ENCODE assay signal across 7 cellular contexts in the genomic region with DNA sequence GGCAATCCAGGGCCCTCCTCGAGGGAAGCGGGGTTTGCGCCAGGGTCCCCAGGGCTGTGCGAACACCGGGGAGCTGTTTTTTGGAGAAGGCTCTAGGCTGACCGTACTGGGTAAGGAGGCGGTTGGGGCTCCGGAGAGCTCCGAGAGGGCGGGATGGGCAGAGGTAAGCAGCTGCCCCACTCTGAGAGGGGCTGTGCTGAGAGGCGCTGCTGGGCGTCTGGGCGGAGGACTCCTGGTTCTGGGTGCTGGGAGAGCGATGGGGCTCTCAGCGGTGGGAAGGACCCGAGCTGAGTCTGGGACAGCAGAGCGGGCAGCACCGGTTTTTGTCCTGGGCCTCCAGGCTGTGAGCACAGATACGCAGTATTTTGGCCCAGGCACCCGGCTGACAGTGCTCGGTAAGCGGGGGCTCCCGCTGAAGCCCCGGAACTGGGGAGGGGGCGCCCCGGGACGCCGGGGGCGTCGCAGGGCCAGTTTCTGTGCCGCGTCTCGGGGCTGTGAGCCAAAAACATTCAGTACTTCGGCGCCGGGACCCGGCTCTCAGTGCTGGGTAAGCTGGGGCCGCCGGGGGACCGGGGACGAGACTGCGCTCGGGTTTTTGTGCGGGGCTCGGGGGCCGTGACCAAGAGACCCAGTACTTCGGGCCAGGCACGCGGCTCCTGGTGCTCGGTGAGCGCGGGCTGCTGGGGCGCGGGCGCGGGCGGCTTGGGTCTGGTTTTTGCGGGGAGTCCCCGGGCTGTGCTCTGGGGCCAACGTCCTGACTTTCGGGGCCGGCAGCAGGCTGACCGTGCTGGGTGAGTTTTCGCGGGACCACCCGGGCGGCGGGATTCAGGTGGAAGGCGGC. TPM values are rescaled to one million over a fixed set of nuclear protein-coding genes. Genes with fewer than 3 reads are reported as not detected.
A peak's percentile ranks its signal among the peaks of the same experiment; 100 is the strongest.
DNase-seq lines count a peak whose midpoint lies in the region; ATAC-seq, FAIRE-seq and TF ChIP-seq lines count a peak whose summit lies in the region.

No MANE protein-coding gene starts in this region.

- intact Hi-C loops in transverse colon (cut with DNase I; ENCODE audit: low total_unique reads), result no loop called here

- peak overlapping the region; percentile 4 to 44 (median 18) for H3K4me3 ChIP-seq in transverse colon

- peak; percentile 8 for FAIRE-seq in GM19239 (lab: Jason Lieb, UNC)

- peak overlapping the region; percentile 46 to 73 (median 62) for H3K27ac ChIP-seq in transverse colon

- in situ Hi-C loops in transverse colon (cut with MboI; ENCODE audit: low pct_ligation_motif_present in 1 of 4, low pct_unique_long_range_greater_than_20kb in 1 of 4, low sequenced_read_pairs in 3 of 4), result loop anchor here in 1 of 4 donors (25.0 kb wide), 1 partner anchor 159 kb away; no protein-coding TSS in a partner anchor

- H3K36me3 ChIP-seq in transverse colon, result no peaks in the 10 kb centered on the region

- H3K4me1 ChIP-seq in transverse colon, result peaks cover 0 to 17% (median 8%) of the 10 kb centered on the region in 4 donors

- peak; percentile 37 for ATAC-seq in HG03025 (IDR thresholded peaks at IDR 0.05; ENCODE audit: low FRiP score, unreplicated experiment)

- no peak for TF ChIP-seq CTCF in transverse colon (IDR thresholded peaks at IDR 0.05)

- 10% methylated on average over 55 of the region's 69 CpGs; no CpG with 5 or more reads in 1 of the 2 donors for WGBS in transverse colon (ENCODE audit: low coverage in 1 of 2), 2 donors

- H3K9me3 Mint-ChIP-seq in activated naive CD8-positive, alpha-beta T cell (ENCODE audit: low read depth), result no peaks in the 10 kb centered on the region

- DNase-seq in GM19239 (ENCODE audit: insufficient read length, low spot score) (no peak), left kidney (ENCODE audit: low read depth, low spot score) (peak; percentile 41), transverse colon (no peak), T-helper 9 cell (no peak), HT-29 (ENCODE audit: low spot score) (no peak)

- peaks cover 59% of the 10 kb centered on the region for H3K27me3 ChIP-seq in transverse colon

- H3K36me3 Mint-ChIP-seq in activated naive CD8-positive, alpha-beta T cell, result peaks cover 43% of the 10 kb centered on the region

- H3K4me3 Mint-ChIP-seq in activated naive CD8-positive, alpha-beta T cell, result peak overlapping the region; percentile 99

- H3K27ac Mint-ChIP-seq in activated naive CD8-positive, alpha-beta T cell, result peak overlapping the region; percentile 99

- H3K27me3 Mint-ChIP-seq in activated naive CD8-positive, alpha-beta T cell, result no peaks in the 10 kb centered on the region

- TF ChIP-seq EP300 in transverse colon (IDR thresholded peaks at IDR 0.05; ENCODE audit: low read depth), result no peak

- no peaks in the 10 kb centered on the region for H3K9me3 ChIP-seq in transverse colon

- H3K4me1 Mint-ChIP-seq in activated naive CD8-positive, alpha-beta T cell (ENCODE audit: low read depth), result peaks cover 64% of the 10 kb centered on the region

- no peak for TF ChIP-seq POLR2A in transverse colon (IDR thresholded peaks at IDR 0.05)

RNA-seq across cellular contexts. Expression of a gene that starts 26.0 kb away (rescaled TPM):
- not detected for total RNA-seq in transverse colon
- total RNA-seq in HT-29 (2014; rRNA removed; shearing (Covaris generic)), result 0.79 and 1.3 TPM in 2 replicates

RNA-seq across cellular contexts. Expression of a gene that starts 47.4 kb away (rescaled TPM):
- total RNA-seq in transverse colon, result not detected
- total RNA-seq in HT-29 (2014; rRNA removed; shearing (Covaris generic)), result 3.2 and 3.3 TPM in 2 replicates

RNA-seq across cellular contexts. Expression of a gene that starts 58.2 kb away (rescaled TPM):
- total RNA-seq in transverse colon, result 10 to 100 TPM in 1 of 4 donors, 1 to 10 TPM in 3; 2.9 to 10.2 (median 4.5) TPM
- total RNA-seq in HT-29 (2014; rRNA removed; shearing (Covaris generic)), result 35.9 and 45.9 TPM in 2 replicates
